9 cellular contexts compared by ENCODE assay signal in the genomic region with DNA sequence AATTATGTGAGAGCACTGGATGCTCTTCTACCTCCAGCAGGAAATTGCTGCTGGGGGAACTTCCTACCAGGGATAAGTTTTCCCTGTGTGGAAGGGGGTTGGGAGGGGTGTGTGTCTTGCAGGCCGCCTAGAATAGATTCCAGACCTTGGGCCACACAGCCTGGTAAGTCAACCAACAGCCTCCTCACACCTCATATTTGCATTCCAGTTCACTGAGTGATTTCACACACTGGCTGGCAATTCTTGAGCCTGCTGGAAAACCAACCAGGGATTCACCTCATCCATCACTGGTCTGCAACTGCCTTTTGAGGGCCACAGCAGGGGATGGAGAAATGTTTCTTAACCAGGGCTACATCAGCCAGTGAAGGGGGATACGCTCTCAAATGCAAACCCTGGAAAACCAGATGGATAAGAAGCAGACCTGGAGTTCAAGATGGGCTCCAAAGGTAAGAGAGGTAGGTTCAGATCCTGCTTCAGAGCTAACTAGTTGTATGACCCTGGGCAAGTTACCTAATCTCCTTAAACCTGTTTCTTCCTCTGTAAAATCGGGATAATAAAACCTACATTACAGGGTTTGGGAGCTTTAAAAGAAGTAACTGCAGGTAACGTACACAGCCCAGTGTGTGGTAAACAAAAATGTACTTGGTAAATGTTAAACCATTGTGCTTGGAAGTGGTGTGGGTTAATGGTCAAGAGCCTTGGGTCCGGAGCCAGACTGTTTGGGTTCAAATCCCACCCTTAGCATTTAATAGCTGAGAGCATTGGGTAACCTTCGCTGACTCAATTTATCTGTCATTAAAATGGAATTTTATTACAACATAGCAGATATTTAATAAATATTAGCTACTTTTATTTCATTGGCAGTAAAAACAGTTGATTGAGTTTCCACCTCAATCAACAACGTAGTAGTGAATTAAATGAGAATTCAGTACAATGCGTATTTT. TPM values are rescaled to one million over a fixed set of nuclear protein-coding genes. Genes with fewer than 3 reads are reported as not detected.
A peak's percentile ranks its signal among the peaks of the same experiment; 100 is the strongest.
DNase-seq lines count a peak whose midpoint lies in the region; ATAC-seq and TF ChIP-seq lines count a peak whose summit lies in the region.
"Had no signal": no experiment of that assay in that cellular context is flagged by ENCODE, and none has a peak within 500 bp of the region (broad histone marks: within the 10 kb centered on the region; RNA-seq: fewer than 3 reads in every experiment).

No MANE protein-coding gene starts in this region.

- H3K4me3 Mint-ChIP-seq in CD8-positive, alpha-beta T cell: peak overlapping the region; percentile 79
- peak overlapping the region; percentile 84 for H3K4me3 Mint-ChIP-seq in osteocyte (ENCODE audit: unreplicated experiment)
- no peak overlapping the region for H3K4me3 Mint-ChIP-seq in activated T-helper 1 cell treated with anti-CD3 and anti-CD28 coated beads, Interleukin-12 subunit alpha, Interleukin-12 subunit beta, Interleukin-2, Interleukin-4 antibody, amounts not matched to agents 30 ng/mL and 10 ng/mL and 1 ng/mL, durations not matched to agents 14 hours and 24 hours and 36 hours
- no peak overlapping the region for H3K4me3 Mint-ChIP-seq in T-helper 2 cell treated with Interferon-gamma antibody and Interleukin-4, amounts not matched to agents 5 μg/mL and 100 μg/mL, for 36 hours

- H3K4me1 Mint-ChIP-seq in CD8-positive, alpha-beta T cell (ENCODE audit: low read depth): peaks cover 16% of the 10 kb centered on the region
- H3K4me1 Mint-ChIP-seq in osteocyte (ENCODE audit: unreplicated experiment): peaks cover 54% of the 10 kb centered on the region
- no peaks in the 10 kb centered on the region for H3K4me1 Mint-ChIP-seq in activated T-helper 1 cell treated with anti-CD3 and anti-CD28 coated beads, Interleukin-12 subunit alpha, Interleukin-12 subunit beta, Interleukin-2, Interleukin-4 antibody, amounts not matched to agents 30 ng/mL and 10 ng/mL and 1 ng/mL, durations not matched to agents 14 hours and 24 hours and 36 hours (ENCODE audit: low read depth)
- peaks cover 7% of the 10 kb centered on the region for H3K4me1 Mint-ChIP-seq in T-helper 2 cell treated with Interferon-gamma antibody and Interleukin-4, amounts not matched to agents 5 μg/mL and 100 μg/mL, for 36 hours (ENCODE audit: low read depth)

- POLR2A ChIA-PET in CD8-positive, alpha-beta T cell (lab: Charles Lee): no interaction called here

- TF ChIP-seq EP300 in gastroesophageal sphincter (IDR thresholded peaks at IDR 0.05): no peak

- no peak overlapping the region for H3K27ac Mint-ChIP-seq in CD8-positive, alpha-beta T cell
- peak overlapping the region; percentile 92 for H3K27ac Mint-ChIP-seq in osteocyte (ENCODE audit: unreplicated experiment)
- H3K27ac Mint-ChIP-seq in activated T-helper 1 cell treated with anti-CD3 and anti-CD28 coated beads, Interleukin-12 subunit alpha, Interleukin-12 subunit beta, Interleukin-2, Interleukin-4 antibody, amounts not matched to agents 30 ng/mL and 10 ng/mL and 1 ng/mL, durations not matched to agents 14 hours and 24 hours and 36 hours: no peak overlapping the region
- no peak overlapping the region for H3K27ac Mint-ChIP-seq in T-helper 2 cell treated with Interferon-gamma antibody and Interleukin-4, amounts not matched to agents 5 μg/mL and 100 μg/mL, for 36 hours

- H3K4me1 ChIP-seq in CD8-positive, alpha-beta T cell (ENCODE audit: insufficient read depth, low read length): peaks cover 3% of the 10 kb centered on the region
- H3K4me1 ChIP-seq in gastroesophageal sphincter: peaks cover 17 to 66% (median 25%) of the 10 kb centered on the region in 3 donors

- H3K9me3 ChIP-seq in CD8-positive, alpha-beta T cell (ENCODE audit: low read length): no peaks in the 10 kb centered on the region
- no peaks in the 10 kb centered on the region for H3K9me3 ChIP-seq in gastroesophageal sphincter

- H3K27me3 ChIP-seq in CD8-positive, alpha-beta T cell (ENCODE audit: insufficient read depth, low read length): peaks cover 13% of the 10 kb centered on the region
- H3K27me3 ChIP-seq in gastroesophageal sphincter: no peaks in the 10 kb centered on the region

- H3K9me3 Mint-ChIP-seq in CD8-positive, alpha-beta T cell: peaks cover 3% of the 10 kb centered on the region
- H3K9me3 Mint-ChIP-seq in osteocyte (ENCODE audit: unreplicated experiment): peaks cover 3% of the 10 kb centered on the region
- no peaks in the 10 kb centered on the region for H3K9me3 Mint-ChIP-seq in activated T-helper 1 cell treated with anti-CD3 and anti-CD28 coated beads, Interleukin-12 subunit alpha, Interleukin-12 subunit beta, Interleukin-2, Interleukin-4 antibody, amounts not matched to agents 30 ng/mL and 10 ng/mL and 1 ng/mL, durations not matched to agents 14 hours and 24 hours and 36 hours
- H3K9me3 Mint-ChIP-seq in T-helper 2 cell treated with Interferon-gamma antibody and Interleukin-4, amounts not matched to agents 5 μg/mL and 100 μg/mL, for 36 hours: no peaks in the 10 kb centered on the region

- WGBS in gastroesophageal sphincter (ENCODE audit: low coverage in 1 of 2), 2 donors: 17 to 23% methylated on average over 5 to 8 of the region's 8 CpGs

- no peaks in the 10 kb centered on the region for H3K36me3 Mint-ChIP-seq in CD8-positive, alpha-beta T cell
- peaks cover 3% of the 10 kb centered on the region for H3K36me3 Mint-ChIP-seq in osteocyte (ENCODE audit: unreplicated experiment)
- H3K36me3 Mint-ChIP-seq in activated T-helper 1 cell treated with anti-CD3 and anti-CD28 coated beads, Interleukin-12 subunit alpha, Interleukin-12 subunit beta, Interleukin-2, Interleukin-4 antibody, amounts not matched to agents 30 ng/mL and 10 ng/mL and 1 ng/mL, durations not matched to agents 14 hours and 24 hours and 36 hours (ENCODE audit: low read depth): peaks cover 4% of the 10 kb centered on the region
- no peaks in the 10 kb centered on the region for H3K36me3 Mint-ChIP-seq in T-helper 2 cell treated with Interferon-gamma antibody and Interleukin-4, amounts not matched to agents 5 μg/mL and 100 μg/mL, for 36 hours (ENCODE audit: low read depth)

- ATAC-seq in CD8-positive, alpha-beta T cell: no peak
- ATAC-seq in SK-N-SH treated with all-trans-retinoic acid at 6 μM for 48 hours: peak; percentile 27
- peak; percentile 44 for ATAC-seq in gastroesophageal sphincter
- ATAC-seq: left colon had no signal

- H3K27me3 Mint-ChIP-seq in CD8-positive, alpha-beta T cell (ENCODE audit: low read depth): peaks cover 46% of the 10 kb centered on the region
- no peaks in the 10 kb centered on the region for H3K27me3 Mint-ChIP-seq in osteocyte (ENCODE audit: unreplicated experiment)
- H3K27me3 Mint-ChIP-seq in activated T-helper 1 cell treated with anti-CD3 and anti-CD28 coated beads, Interleukin-12 subunit alpha, Interleukin-12 subunit beta, Interleukin-2, Interleukin-4 antibody, amounts not matched to agents 30 ng/mL and 10 ng/mL and 1 ng/mL, durations not matched to agents 14 hours and 24 hours and 36 hours (ENCODE audit: insufficient read depth): peaks cover 50% of the 10 kb centered on the region
- H3K27me3 Mint-ChIP-seq in T-helper 2 cell treated with Interferon-gamma antibody and Interleukin-4, amounts not matched to agents 5 μg/mL and 100 μg/mL, for 36 hours (ENCODE audit: low read depth): peaks cover 62% of the 10 kb centered on the region

- intact Hi-C loops in CD8-positive, alpha-beta T cell (cut with DNase I, micrococcal nuclease): no loop called here
- intact Hi-C loops in activated T-helper 1 cell treated with anti-CD3 and anti-CD28 coated beads, Interleukin-12 subunit alpha, Interleukin-12 subunit beta, Interleukin-2, Interleukin-4 antibody, amounts not matched to agents 30 ng/mL and 10 ng/mL and 1 ng/mL, durations not matched to agents 14 hours and 24 hours and 36 hours (cut with micrococcal nuclease): no loop called here

- no peaks in the 10 kb centered on the region for H3K36me3 ChIP-seq in CD8-positive, alpha-beta T cell (ENCODE audit: insufficient read depth, low read length)
- peaks cover 0 to 4% of the 10 kb centered on the region in 2 donors for H3K36me3 ChIP-seq in gastroesophageal sphincter

- CTCF ChIA-PET in CD8-positive, alpha-beta T cell (lab: Charles Lee): no interaction called here

- no peak for TF ChIP-seq POLR2A in gastroesophageal sphincter (IDR thresholded peaks at IDR 0.05)

- H3K4me3 ChIP-seq in CD8-positive, alpha-beta T cell (ENCODE audit: low read depth, low read length): no peak overlapping the region
- H3K4me3 ChIP-seq in gastroesophageal sphincter: peak overlapping the region; percentile 70 to 84

- no peak overlapping the region for H3K27ac ChIP-seq in CD8-positive, alpha-beta T cell (ENCODE audit: low read depth, low read length)
- H3K27ac ChIP-seq in gastroesophageal sphincter: peak overlapping the region; percentile 88 to 100 (median 97)

- no peak for TF ChIP-seq CTCF in CD8-positive, alpha-beta T cell (IDR thresholded peaks at IDR 0.05)
- no peak for TF ChIP-seq CTCF in gastroesophageal sphincter (IDR thresholded peaks at IDR 0.05)
- TF ChIP-seq CTCF in osteocyte (IDR thresholded peaks at IDR 0.05): no peak

- no peak for DNase-seq in CD8-positive, alpha-beta T cell
- DNase-seq in osteocyte (ENCODE audit: extremely low spot score, unreplicated experiment): no peak
- no peak for DNase-seq in activated T-helper 1 cell treated with anti-CD3 and anti-CD28 coated beads, Interleukin-12 subunit alpha, Interleukin-12 subunit beta, Interleukin-2, Interleukin-4 antibody, amounts not matched to agents 30 ng/mL and 10 ng/mL and 1 ng/mL, durations not matched to agents 14 hours and 24 hours and 36 hours (ENCODE audit: low spot score)
- no peak for DNase-seq in activated CD8-positive, alpha-beta memory T cell treated with anti-CD3 and anti-CD28 coated beads, Interleukin-2, amount 50 U/mL, for 4 hours
- no peak for DNase-seq in T-helper 2 cell
- DNase-seq in T-helper 2 cell treated with Interferon-gamma antibody and Interleukin-4, amounts not matched to agents 5 μg/mL and 100 μg/mL, for 36 hours (ENCODE audit: low spot score): no peak
- DNase-seq: left colon had no signal

TF ChIP-seq in SK-N-SH treated with all-trans-retinoic acid at 6 μM for 48 hours, 23 proteins besides CTCF, POLR2A, EP300 and RAD21 (continues in another document):
- TF ChIP-seq ESRRG (CRISPR knock-in tag; IDR thresholded peaks at IDR 0.05): 0 out of 2 replicates have a peak, but pooled peaks have one; percentile 40

RNA-seq across cellular contexts. Expression of gene FSTL1, which starts 1.8 kb away (rescaled TPM):
- total RNA-seq in CD8-positive, alpha-beta T cell: under 1 TPM in 1 of 2 experiments, not detected in 1; 0.22 TPM
- 1,000 to 10,000 TPM in 1 of 4 donors, 100 to 1,000 TPM in 3; 343 to 1,189 (median 766) TPM for total RNA-seq in gastroesophageal sphincter
- total RNA-seq in osteocyte: 2,574 and 2,723 TPM in 2 replicates
- total RNA-seq in activated T-helper 1 cell treated with anti-CD3 and anti-CD28 coated beads, Interleukin-12 subunit alpha, Interleukin-12 subunit beta, Interleukin-2, Interleukin-4 antibody, amounts not matched to agents 30 ng/mL and 10 ng/mL and 1 ng/mL, durations not matched to agents 14 hours and 24 hours and 36 hours: not detected in 2 replicates

Comparison
In these comparisons a context has a peak if more than half of its experiments do, and no peak if none do; other contexts are left out.
1. H3K4me3 Mint-ChIP-seq: peak in CD8-positive, alpha-beta T cell (single experiment) and osteocyte (single experiment); none in activated T-helper 1 cell treated with anti-CD3 and anti-CD28 coated beads, Interleukin-12 subunit alpha, Interleukin-12 subunit beta, Interleukin-2, Interleukin-4 antibody, amounts not matched to agents 30 ng/mL and 10 ng/mL and 1 ng/mL, durations not matched to agents 14 hours and 24 hours and 36 hours (single experiment) and T-helper 2 cell treated with Interferon-gamma antibody and Interleukin-4, amounts not matched to agents 5 μg/mL and 100 μg/mL, for 36 hours (single experiment).
2. RNA of gene FSTL1, which starts 1.8 kb away (total RNA-seq): 2,574 to 2,723 TPM in osteocyte and 343 to 1,189 TPM in gastroesophageal sphincter; 0.22 TPM in CD8-positive, alpha-beta T cell and not detected in activated T-helper 1 cell treated with anti-CD3 and anti-CD28 coated beads, Interleukin-12 subunit alpha, Interleukin-12 subunit beta, Interleukin-2, Interleukin-4 antibody, amounts not matched to agents 30 ng/mL and 10 ng/mL and 1 ng/mL, durations not matched to agents 14 hours and 24 hours and 36 hours; every median in the first group is over 100 times any median in the second.